In the genomic region with DNA sequence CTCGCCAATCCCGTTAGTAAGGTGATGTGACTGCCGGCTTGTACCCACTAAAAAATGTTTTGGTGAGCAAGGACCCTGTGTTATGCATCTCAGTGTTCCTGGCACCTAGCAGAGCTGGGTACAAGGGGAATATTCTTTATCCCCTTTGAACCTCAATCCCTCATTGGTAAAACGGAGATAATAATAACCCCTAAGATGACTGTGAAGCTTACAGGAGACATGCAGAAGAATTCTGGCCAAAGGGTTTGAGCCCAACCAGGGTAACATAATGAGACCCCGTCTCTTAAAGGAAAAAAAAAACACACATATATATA, we compare ENCODE assay signal across 9 cellular contexts. TPM values are rescaled to one million over a fixed set of nuclear protein-coding genes. Genes with fewer than 3 reads are reported as not detected.
DNase-seq lines count a peak whose midpoint lies in the region; ATAC-seq and TF ChIP-seq lines count a peak whose summit lies in the region.
"Had no signal": no experiment of that assay in that cellular context is flagged by ENCODE, and none has a peak within 500 bp of the region (broad histone marks: within the 10 kb centered on the region; RNA-seq: fewer than 3 reads in every experiment).

No MANE protein-coding gene starts in this region.

- DNase-seq in BJ (ENCODE audit: low read depth): no peak
- no peak for DNase-seq in MM.1S
- DNase-seq in dorsolateral prefrontal cortex: no peak
- DNase-seq in nephron progenitor cell: no peak
- DNase-seq in NCI-H526 (lab: John Stamatoyannopoulos, UW): no peak
- DNase-seq: midbrain had no signal

- no peaks in the 10 kb centered on the region for H3K27me3 ChIP-seq in BJ (ENCODE audit: control insufficient read depth, insufficient read depth, low read length)
- no peaks in the 10 kb centered on the region for H3K27me3 ChIP-seq in MM.1S (replicated peaks; ENCODE audit: insufficient read depth, low read length)
- no peaks in the 10 kb centered on the region for H3K27me3 ChIP-seq in dorsolateral prefrontal cortex

- peaks cover 28% of the 10 kb centered on the region for H3K36me3 Mint-ChIP-seq in nephron progenitor cell (ENCODE audit: low read depth)

- peaks cover 62% of the 10 kb centered on the region for H3K79me2 ChIP-seq in MM.1S (ENCODE audit: low read length)

- H3F3A ChIP-seq in MM.1S (ENCODE audit: insufficient read depth, low read length): peaks cover 9% of the 10 kb centered on the region; the same call in 1 of the 2 replicates

- no peak for ATAC-seq in GM19023 (IDR thresholded peaks at IDR 0.05; ENCODE audit: unreplicated experiment)
- no peak for ATAC-seq in GM18870 (IDR thresholded peaks at IDR 0.05; ENCODE audit: unreplicated experiment)
- no peak for ATAC-seq in HG02623 (IDR thresholded peaks at IDR 0.05; ENCODE audit: unreplicated experiment)

- H3K36me3 ChIP-seq in BJ (ENCODE audit: control insufficient read depth, insufficient read depth, low read length) (no peaks in the 10 kb centered on the region), MM.1S (replicated peaks; ENCODE audit: insufficient read depth, low read length) (no peaks in the 10 kb centered on the region)

- CTCF ChIA-PET in BJ (lab: Yijun Ruan, JAX): interaction anchor here (1.1 to 1.8 kb wide), 2 partner anchors 11 to 75 kb away, joined by 4 to 6 read pairs; no protein-coding TSS in a partner anchor

- POLR2A ChIA-PET in BJ (lab: Charles Lee): no interaction called here

- H3K27me3 Mint-ChIP-seq in nephron progenitor cell (ENCODE audit: low read depth, poor library complexity): no peaks in the 10 kb centered on the region

- no peaks in the 10 kb centered on the region for H3K9me3 ChIP-seq in MM.1S (replicated peaks; ENCODE audit: insufficient read depth, low read length)

- H3K27ac ChIP-seq in MM.1S (ENCODE audit: low read length) (no peak overlapping the region), dorsolateral prefrontal cortex (peak overlapping the region in 48 of 59 donors; percentile 11 to 93 (median 76))

- intact Hi-C loops in dorsolateral prefrontal cortex (cut with DNase I): loop anchor here in 1 of 2 donors (10.0 kb wide), 1 partner anchor 55 kb away; the partner anchor contains the start of gene COG7

- H4K20me1 ChIP-seq in MM.1S (ENCODE audit: insufficient read depth, low read length): peaks cover 21% of the 10 kb centered on the region

- peak overlapping the region; percentile 91 for H3K4me3 Mint-ChIP-seq in nephron progenitor cell

- H2AFZ ChIP-seq in MM.1S (ENCODE audit: low read length): 0 out of 2 replicates have a peak overlapping the region, but pooled peaks have one; percentile 4

- H3K27ac Mint-ChIP-seq in nephron progenitor cell: no peak overlapping the region

- no peaks in the 10 kb centered on the region for H3K9me3 Mint-ChIP-seq in nephron progenitor cell

- TF ChIP-seq CTCF in BJ (IDR thresholded peaks at IDR 0.05; ENCODE audit: insufficient read depth, low read depth, low read length) (no peak), MM.1S (IDR thresholded peaks at IDR 0.05; ENCODE audit: low read length) (no peak), dorsolateral prefrontal cortex (IDR thresholded peaks at IDR 0.05 in 54 of 56, conservative IDR thresholded peaks at IDR 0.05 in 2 of 56; ENCODE audit: low read depth in 1 of 56, partially characterized antibody in 56 of 56) (no peak), nephron progenitor cell (IDR thresholded peaks at IDR 0.05) (no peak)

- H3K4me1 ChIP-seq in MM.1S (ENCODE audit: low read length): 0 out of 2 replicates have a peak, but pooled peaks cover 5% of the 10 kb centered on the region

- H3K9ac ChIP-seq in MM.1S (ENCODE audit: low read length): peak overlapping the region; percentile 57

- H3K9me2 ChIP-seq in MM.1S (replicated peaks; ENCODE audit: insufficient read depth, low read length): no peaks in the 10 kb centered on the region

- peaks cover 48% of the 10 kb centered on the region for H3K4me1 Mint-ChIP-seq in nephron progenitor cell

- peak overlapping the region; percentile 59 for H3K4me3 ChIP-seq in BJ (ENCODE audit: low read depth, low read length)
- peak overlapping the region; percentile 87 for H3K4me3 ChIP-seq in MM.1S (ENCODE audit: low read length)
- peak overlapping the region; percentile 61 to 95 (median 76) for H3K4me3 ChIP-seq in dorsolateral prefrontal cortex

- H3K4me2 ChIP-seq in MM.1S (ENCODE audit: low read depth, low read length): peak overlapping the region; percentile 93

RNA-seq across cellular contexts. Expression of gene GGA2, which starts 0.9 kb away (rescaled TPM):
- polyA plus RNA-seq in BJ (2011; rRNA removed): 19.0 and 26.4 TPM in 2 replicates
- 18.8 and 20.7 TPM in 2 replicates for polyA minus RNA-seq in BJ (2011; rRNA and poly(A)+ RNA removed)
- 100 to 1,000 TPM in 19 of 120 experiments, 10 to 100 TPM in 101; 46.0 to 124 (median 85.7) TPM for total RNA-seq in dorsolateral prefrontal cortex

RNA-seq across cellular contexts. Expression of gene EARS2, which starts 47.8 kb away (rescaled TPM):
- 27.8 and 28.8 TPM in 2 replicates for polyA plus RNA-seq in BJ (2011; rRNA removed)
- 34.6 and 42.7 TPM in 2 replicates for polyA minus RNA-seq in BJ (2011; rRNA and poly(A)+ RNA removed)
- total RNA-seq in dorsolateral prefrontal cortex: 10 to 100 TPM; 20.1 to 47.2 (median 31.9) TPM

RNA-seq across cellular contexts. Expression of gene UBFD1, which starts 48.1 kb away (rescaled TPM):
- polyA plus RNA-seq in BJ (2011; rRNA removed): 61.4 and 78.9 TPM in 2 replicates
- polyA minus RNA-seq in BJ (2011; rRNA and poly(A)+ RNA removed): 31.1 and 39.0 TPM in 2 replicates
- total RNA-seq in dorsolateral prefrontal cortex: 100 to 1,000 TPM in 1 of 120 experiments, 10 to 100 TPM in 119; 43.7 to 103 (median 69.8) TPM

RNA-seq across cellular contexts. Expression of gene COG7, which starts 56.4 kb away (rescaled TPM):
- polyA plus RNA-seq in BJ (2011; rRNA removed): 22.5 and 31.2 TPM in 2 replicates
- 21.3 and 32.3 TPM in 2 replicates for polyA minus RNA-seq in BJ (2011; rRNA and poly(A)+ RNA removed)
- 10 to 100 TPM; 22.6 to 48.1 (median 35.2) TPM for total RNA-seq in dorsolateral prefrontal cortex
